ENCODE assay signal across 36 cellular contexts in genomic region chr6:29524044-29524443, GRCh38. TPM values are rescaled to one million over a fixed set of nuclear protein-coding genes. Genes with fewer than 3 reads are reported as not detected.
"Had no signal": no experiment of that assay in that cellular context is flagged by ENCODE, and none has a peak within 500 bp of the region (broad histone marks: within the 10 kb centered on the region; RNA-seq: fewer than 3 reads in every experiment).

No MANE protein-coding gene starts in this region.

- H3K4me3 Mint-ChIP-seq: natural killer cell; nephron progenitor cell; neural progenitor cell; stimulated activated memory B cell treated with anti-CD40 and anti-IgM and Interleukin-4, amounts not matched to agents 10 μg/mL and 1 μg/mL and 100 μg/mL, for 72 hours; stimulated activated naive CD8-positive, alpha-beta T cell treated with anti-CD3 and anti-CD28 coated beads, Interleukin-15, amount 100 ng/mL, for 72 hours; type B pancreatic cell had no signal

- FAIRE-seq: keratinocyte had no signal

- DNase-seq: left colon; left lung; lower lobe of right lung; mammary epithelial cell; mesenchymal stem cell; natural killer cell; nephron progenitor cell; occipital lobe; right lobe of liver; stimulated activated CD4-positive, alpha-beta T cell treated with anti-CD3 and anti-CD28 coated beads, Interleukin-1b, Interleukin-23, amount 100 ng/mL, for 48 hours; stimulated activated CD4-positive, alpha-beta T cell treated with anti-CD3 and anti-CD28 coated beads, Interleukin-2, amount 100 ng/mL, for 48 hours; stimulated activated CD4-positive, alpha-beta T cell treated with anti-CD3 and anti-CD28 coated beads, Interleukin-4, amount 100 ng/mL, for 4 hours; stimulated activated CD8-positive, alpha-beta memory T cell treated with anti-CD3 and anti-CD28 coated beads, Interleukin-4, amount 100 ng/mL, for 48 hours; stimulated activated naive CD4-positive, alpha-beta T cell treated with Interleukin-2 at 50 U/mL for 16 hours; stimulated activated naive CD8-positive, alpha-beta T cell treated with anti-CD3 and anti-CD28 coated beads, Interleukin-15, amount 100 ng/mL, for 72 hours; substantia nigra; uterus had no signal

- H3K4me1 Mint-ChIP-seq: natural killer cell; nephron progenitor cell; neural progenitor cell; stimulated activated memory B cell treated with anti-CD40 and anti-IgM and Interleukin-4, amounts not matched to agents 10 μg/mL and 1 μg/mL and 100 μg/mL, for 72 hours; stimulated activated naive CD8-positive, alpha-beta T cell treated with anti-CD3 and anti-CD28 coated beads, Interleukin-15, amount 100 ng/mL, for 72 hours had no signal

- H3K27ac ChIP-seq: hepatocyte, left lung, lower lobe of right lung, neural progenitor cell, neutrophil, right atrium auricular region, right lobe of liver, tibial nerve, uterus had no signal

- H3K36me3 Mint-ChIP-seq: natural killer cell; neural progenitor cell; stimulated activated memory B cell treated with anti-CD40 and anti-IgM and Interleukin-4, amounts not matched to agents 10 μg/mL and 1 μg/mL and 100 μg/mL, for 72 hours; type B pancreatic cell had no signal

- ATAC-seq: left colon; left lung; lower lobe of right lung; natural killer cell; right lobe of liver; stimulated activated memory B cell treated with anti-CD40 and anti-IgM and Interleukin-4, amounts not matched to agents 10 μg/mL and 1 μg/mL and 100 μg/mL, for 72 hours; stimulated activated naive CD8-positive, alpha-beta T cell treated with anti-CD3 and anti-CD28 coated beads, Interleukin-15, amount 100 ng/mL, for 72 hours had no signal

- H3K27ac Mint-ChIP-seq: natural killer cell; nephron progenitor cell; neural progenitor cell; progenitor cell of endocrine pancreas; stimulated activated memory B cell treated with anti-CD40 and anti-IgM and Interleukin-4, amounts not matched to agents 10 μg/mL and 1 μg/mL and 100 μg/mL, for 72 hours; stimulated activated naive CD8-positive, alpha-beta T cell treated with anti-CD3 and anti-CD28 coated beads, Interleukin-15, amount 100 ng/mL, for 72 hours; type B pancreatic cell had no signal

- H3K9me3 Mint-ChIP-seq: natural killer cell; stimulated activated naive CD8-positive, alpha-beta T cell treated with anti-CD3 and anti-CD28 coated beads, Interleukin-15, amount 100 ng/mL, for 72 hours; type B pancreatic cell had no signal

RNA-seq across cellular contexts. Expression of gene UBD, which starts 35.5 kb away (rescaled TPM):
- total RNA-seq: mammary epithelial cell, mucosa of gallbladder, natural killer cell, osteocyte, right atrium auricular region, smooth muscle cell had no signal
- polyA plus RNA-seq: keratinocyte, mammary epithelial cell had no signal

RNA-seq across cellular contexts. Expression of gene MAS1L, which starts 36.3 kb away (rescaled TPM):
- total RNA-seq: hepatocyte, left lung, liver, mammary epithelial cell, natural killer cell, occipital lobe, osteocyte, progenitor cell of endocrine pancreas, pulmonary artery endothelial cell, renal cortical epithelial cell, right atrium auricular region, right lobe of liver, skeletal muscle tissue, smooth muscle cell, temporal lobe, ureter had no signal
- polyA plus RNA-seq: hepatocyte, keratinocyte, liver, mammary epithelial cell, smooth muscle cell, thymus had no signal
